8 cellular contexts compared by ENCODE assay signal in the genomic region with DNA sequence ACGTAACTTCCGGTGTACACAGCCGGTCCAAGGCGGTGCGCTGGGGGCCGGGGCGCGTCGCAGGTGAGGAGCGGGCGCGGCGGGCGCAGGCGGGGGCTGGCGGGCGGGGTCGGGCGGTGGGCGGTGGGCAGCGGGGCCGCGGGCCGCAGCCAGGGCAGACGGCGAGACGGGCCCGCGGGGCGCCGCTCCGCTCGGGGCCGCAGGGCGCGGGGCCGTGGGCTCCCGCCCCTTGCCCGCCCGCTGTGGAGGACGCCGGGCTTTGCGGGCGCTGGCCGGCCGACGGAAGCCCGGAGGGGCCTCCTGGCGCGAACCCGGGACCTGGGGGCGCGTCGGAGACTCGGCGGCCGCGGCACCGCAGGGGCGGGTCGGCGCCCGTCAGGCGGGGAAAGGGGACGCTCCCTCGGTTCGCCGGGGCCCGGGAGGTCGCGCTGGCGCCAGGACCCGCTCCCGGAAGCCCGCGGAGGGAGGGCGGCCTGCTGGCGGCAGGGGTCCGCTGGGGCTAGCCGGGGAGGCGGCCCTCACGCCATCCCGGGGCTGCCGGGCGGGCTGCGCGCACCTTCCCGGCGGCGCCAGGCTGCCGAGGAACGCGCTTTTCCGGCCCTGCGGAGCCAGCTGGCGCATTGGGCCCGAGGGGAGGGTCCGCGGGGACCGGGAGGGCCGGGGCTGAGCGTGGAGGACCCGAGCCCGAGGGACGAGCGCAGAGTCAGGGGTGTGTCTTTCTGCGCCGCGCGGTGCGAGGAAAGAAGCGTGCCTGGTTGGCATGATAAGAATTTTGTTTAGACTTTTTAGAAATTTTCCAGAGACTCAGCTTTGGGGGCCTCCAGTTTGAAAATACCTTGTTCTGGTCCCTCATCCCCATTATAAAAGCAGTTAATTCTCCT. TPM values are rescaled to one million over a fixed set of nuclear protein-coding genes. Genes with fewer than 3 reads are reported as not detected.
DNase-seq lines count a peak whose midpoint lies in the region; ATAC-seq lines count a peak whose summit lies in the region.

Gene GARRE1 (plus strand): TSS at position 3 of the 881 bp plus-strand sequence. CDS start 45,920 bp downstream, outside the sequence.

- H3K4me3 Mint-ChIP-seq in stimulated activated naive CD8-positive, alpha-beta T cell treated with anti-CD3 and anti-CD28 coated beads, Interleukin-15, amount 100 ng/mL, for 72 hours: peak within 1 kb of the TSS; percentile 87 to 94

- ATAC-seq in HG02610 (IDR thresholded peaks at IDR 0.05; ENCODE audit: unreplicated experiment): peak; percentile 80
- peak; percentile 98 for ATAC-seq in stimulated activated naive CD8-positive, alpha-beta T cell treated with anti-CD3 and anti-CD28 coated beads, Interleukin-15, amount 100 ng/mL, for 72 hours

- H3K27ac Mint-ChIP-seq in stimulated activated naive CD8-positive, alpha-beta T cell treated with anti-CD3 and anti-CD28 coated beads, Interleukin-15, amount 100 ng/mL, for 72 hours: peak within 1 kb of the TSS; percentile 78 to 97

- DNase-seq in DMS153 (lab: John Stamatoyannopoulos, UW): peak; percentile 42
- no peak for DNase-seq in DMS153 treated with DMSO at 0.1 percent for 48 hours (lab: John Stamatoyannopoulos, UW; ENCODE audit: unreplicated experiment)
- peak; percentile 90 for DNase-seq in NCI-H146 (lab: John Stamatoyannopoulos, UW)
- DNase-seq in activated CD8-positive, alpha-beta memory T cell treated with anti-CD3 and anti-CD28 coated beads for 24 hours: peak; percentile 74
- DNase-seq in epidermal melanocyte (ENCODE audit: insufficient read length, low spot score): peak; percentile 51
- DNase-seq in mucosa of gallbladder (ENCODE audit: low spot score): no peak
- peak; percentile 58 to 59 for DNase-seq in stimulated activated naive CD8-positive, alpha-beta T cell treated with anti-CD3 and anti-CD28 coated beads, Interleukin-15, amount 100 ng/mL, for 72 hours

- H3K4me1 Mint-ChIP-seq in stimulated activated naive CD8-positive, alpha-beta T cell treated with anti-CD3 and anti-CD28 coated beads, Interleukin-15, amount 100 ng/mL, for 72 hours: peaks cover 43% of the 10 kb centered on the region

- H3K9me3 Mint-ChIP-seq in stimulated activated naive CD8-positive, alpha-beta T cell treated with anti-CD3 and anti-CD28 coated beads, Interleukin-15, amount 100 ng/mL, for 72 hours: no peaks in the 10 kb centered on the region

- H3K27me3 Mint-ChIP-seq in stimulated activated naive CD8-positive, alpha-beta T cell treated with anti-CD3 and anti-CD28 coated beads, Interleukin-15, amount 100 ng/mL, for 72 hours: no peaks in the 10 kb centered on the region

RNA-seq across cellular contexts. Expression of gene GARRE1, which starts in this region (rescaled TPM):
- 27.7 TPM for total RNA-seq in mucosa of gallbladder

Comparison
In these comparisons a context has a peak if more than half of its experiments do, and no peak if none do; other contexts are left out.
1. DNase-seq: peak in DMS153 (single experiment), NCI-H146 (single experiment), activated CD8-positive, alpha-beta memory T cell treated with anti-CD3 and anti-CD28 coated beads for 24 hours (single experiment), epidermal melanocyte (single experiment) and stimulated activated naive CD8-positive, alpha-beta T cell treated with anti-CD3 and anti-CD28 coated beads, Interleukin-15, amount 100 ng/mL, for 72 hours (2 of 2); none in DMS153 treated with DMSO at 0.1 percent for 48 hours (single experiment) and mucosa of gallbladder (single experiment).